ENCODE assay signal across 2 cellular contexts in genomic region chr6:26246553-26246952, GRCh38.
TF ChIP-seq lines count a peak whose summit lies in the region.

No MANE protein-coding gene starts in this region.

TF ChIP-seq in IMR-90, 13 proteins besides CTCF, POLR2A, EP300 and RAD21:
- TF ChIP-seq MAFK (IDR thresholded peaks at IDR 0.05; ENCODE audit: low read depth, low read length): no peak
- TF ChIP-seq SMC3 (IDR thresholded peaks at IDR 0.05; ENCODE audit: low read depth, low read length): no peak

TF ChIP-seq in K562, 482 proteins besides CTCF, POLR2A, EP300 and RAD21:
- 0 out of 2 replicates have a peak, but pooled peaks have one; percentile 24 for TF ChIP-seq POLR2G (IDR thresholded peaks at IDR 0.05; ENCODE audit: low read depth, low read length)
- no peak for TF ChIP-seq ASH1L (IDR thresholded peaks at IDR 0.05; ENCODE audit: borderline replicate concordance, low read depth, partially characterized antibody)
- peak; percentile 91 for TF ChIP-seq ZBTB33 (CRISPR knock-in tag; IDR thresholded peaks at IDR 0.05)
